ENCODE assay signal across 11 cellular contexts in genomic region chr9:136997355-136997754, GRCh38. TPM values are rescaled to one million over a fixed set of nuclear protein-coding genes. Genes with fewer than 3 reads are reported as not detected.
DNase-seq lines count a peak whose midpoint lies in the region; ATAC-seq and TF ChIP-seq lines count a peak whose summit lies in the region.
"Had no signal": no experiment of that assay in that cellular context is flagged by ENCODE, and none has a peak within 500 bp of the region (broad histone marks: within the 10 kb centered on the region; RNA-seq: fewer than 3 reads in every experiment).

No MANE protein-coding gene starts in this region.

- no peak for TF ChIP-seq POLR2A in spleen (IDR thresholded peaks at IDR 0.05)

- peak overlapping the region; percentile 26 to 89 (median 78) for H3K27ac ChIP-seq in spleen
- H3K27ac ChIP-seq: GM23248, SJSA1 had no signal

- H3K4me3 Mint-ChIP-seq in activated CD4-positive, alpha-beta T cell treated with anti-CD3 and anti-CD28 coated beads, Interleukin-2, amount 10 ng/mL, durations not matched to agents 24 days and 14 days: peak overlapping the region; percentile 47
- peak overlapping the region; percentile 83 for H3K4me3 Mint-ChIP-seq in central memory CD8-positive, alpha-beta T cell

- TF ChIP-seq CTCF in spleen (IDR thresholded peaks at IDR 0.05 in 8 of 11, conservative IDR thresholded peaks at IDR 0.05 in 3 of 11): no peak

- no peak for DNase-seq in activated CD4-positive, alpha-beta T cell treated with anti-CD3 and anti-CD28 coated beads, Interleukin-2, amount 10 ng/mL, durations not matched to agents 24 days and 14 days
- no peak for DNase-seq in activated CD4-positive, alpha-beta T cell treated with anti-CD3 and anti-CD28 coated beads for 48 hours
- no peak for DNase-seq in central memory CD8-positive, alpha-beta T cell (ENCODE audit: low spot score in 2 of 2)
- DNase-seq in spleen (no peak), NCI-H1048 (lab: John Stamatoyannopoulos, UW) (no peak)
- DNase-seq: GM23248, left ventricle myocardium inferior, NCI-H2227 treated with DMSO at 0.1 percent for 48 hours had no signal

- H3K27ac Mint-ChIP-seq in activated CD4-positive, alpha-beta T cell treated with anti-CD3 and anti-CD28 coated beads, Interleukin-2, amount 10 ng/mL, durations not matched to agents 24 days and 14 days: peak overlapping the region; percentile 52
- H3K27ac Mint-ChIP-seq in central memory CD8-positive, alpha-beta T cell (ENCODE audit: low read depth): peak overlapping the region; percentile 95

- 71 to 79% (median 76%) methylated on average over 8 to 10 of the region's 10 CpGs for WGBS in spleen, 5 donors

- H3K4me1 Mint-ChIP-seq in activated CD4-positive, alpha-beta T cell treated with anti-CD3 and anti-CD28 coated beads, Interleukin-2, amount 10 ng/mL, durations not matched to agents 24 days and 14 days: peaks cover 35% of the 10 kb centered on the region
- H3K4me1 Mint-ChIP-seq in central memory CD8-positive, alpha-beta T cell: peaks cover 44% of the 10 kb centered on the region

- H3K36me3 Mint-ChIP-seq in activated CD4-positive, alpha-beta T cell treated with anti-CD3 and anti-CD28 coated beads, Interleukin-2, amount 10 ng/mL, durations not matched to agents 24 days and 14 days (ENCODE audit: low read depth): peaks cover 17% of the 10 kb centered on the region
- H3K36me3 Mint-ChIP-seq in central memory CD8-positive, alpha-beta T cell (ENCODE audit: insufficient read depth): peaks cover 29% of the 10 kb centered on the region

- peaks cover 0 to 21% (median 4%) of the 10 kb centered on the region in 6 donors for H3K36me3 ChIP-seq in spleen
- H3K36me3 ChIP-seq: SJSA1 had no signal

- ATAC-seq in central memory CD8-positive, alpha-beta T cell (replicated peaks; ENCODE audit: extremely low read depth, poor library complexity, severe bottlenecking): no peak
- ATAC-seq in GM21515 (IDR thresholded peaks at IDR 0.05; ENCODE audit: unreplicated experiment): no peak

- peaks cover 56 to 100% (median 90%) of the 10 kb centered on the region in 6 donors for H3K4me1 ChIP-seq in spleen

- no peaks in the 10 kb centered on the region for H3K9me3 ChIP-seq in spleen
- H3K9me3 ChIP-seq: left ventricle myocardium inferior, SJSA1 had no signal

- peak overlapping the region in 3 of 8 donors; percentile 27 to 63 (median 30) for H3K4me3 ChIP-seq in spleen
- H3K4me3 ChIP-seq: SJSA1 had no signal

- peaks cover 0 to 30% (median 0%) of the 10 kb centered on the region in 7 donors for H3K27me3 ChIP-seq in spleen (replicated peaks in 1 of 7)
- H3K27me3 ChIP-seq: SJSA1 had no signal

- no peaks in the 10 kb centered on the region for H3K27me3 Mint-ChIP-seq in activated CD4-positive, alpha-beta T cell treated with anti-CD3 and anti-CD28 coated beads, Interleukin-2, amount 10 ng/mL, durations not matched to agents 24 days and 14 days
- H3K27me3 Mint-ChIP-seq in central memory CD8-positive, alpha-beta T cell: no peaks in the 10 kb centered on the region

- H3K9me3 Mint-ChIP-seq in activated CD4-positive, alpha-beta T cell treated with anti-CD3 and anti-CD28 coated beads, Interleukin-2, amount 10 ng/mL, durations not matched to agents 24 days and 14 days: no peaks in the 10 kb centered on the region
- H3K9me3 Mint-ChIP-seq in central memory CD8-positive, alpha-beta T cell: no peaks in the 10 kb centered on the region

- intact Hi-C loops in activated CD4-positive, alpha-beta T cell treated with anti-CD3 and anti-CD28 coated beads, Interleukin-2, amount 10 ng/mL, durations not matched to agents 24 days and 14 days (cut with micrococcal nuclease): no loop called here
- intact Hi-C loops in spleen (cut with DNase I; ENCODE audit: low total_unique reads): no loop called here

RNA-seq across cellular contexts. Expression of gene CLIC3, which starts 1.0 kb away (rescaled TPM):
- not detected in 2 replicates for total RNA-seq in activated CD4-positive, alpha-beta T cell treated with anti-CD3 and anti-CD28 coated beads, Interleukin-2, amount 10 ng/mL, durations not matched to agents 24 days and 14 days
- total RNA-seq in spleen: 10 to 100 TPM in 1 of 7 donors, 1 to 10 TPM in 6; 3.5 to 10.7 (median 5.5) TPM
- polyA plus RNA-seq in spleen: 1 to 10 TPM; 2.9 to 7.2 (median 5.3) TPM

RNA-seq across cellular contexts. Expression of gene PAXX, which starts 5.1 kb away (rescaled TPM):
- 87.8 and 90.2 TPM in 2 replicates for total RNA-seq in activated CD4-positive, alpha-beta T cell treated with anti-CD3 and anti-CD28 coated beads, Interleukin-2, amount 10 ng/mL, durations not matched to agents 24 days and 14 days
- total RNA-seq in spleen: 10 to 100 TPM; 51.3 to 72.9 (median 63.9) TPM
- polyA plus RNA-seq in spleen: 100 to 1,000 TPM; 168 to 264 (median 261) TPM

RNA-seq across cellular contexts. Expression of gene LCNL1, which starts 14.6 kb away (rescaled TPM):
- total RNA-seq in activated CD4-positive, alpha-beta T cell treated with anti-CD3 and anti-CD28 coated beads, Interleukin-2, amount 10 ng/mL, durations not matched to agents 24 days and 14 days: not detected in 2 replicates
- 1 to 10 TPM; 1.8 to 8.3 (median 3.3) TPM for total RNA-seq in spleen
- 1 to 10 TPM; 1.3 to 4.7 (median 2.3) TPM for polyA plus RNA-seq in spleen
- total RNA-seq: G401, GM23248, SJSA1 had no signal
- polyA plus RNA-seq: GM23248 had no signal

RNA-seq across cellular contexts. Expression of gene PTGDS, which starts 20.1 kb away (rescaled TPM):
- not detected in 2 replicates for total RNA-seq in activated CD4-positive, alpha-beta T cell treated with anti-CD3 and anti-CD28 coated beads, Interleukin-2, amount 10 ng/mL, durations not matched to agents 24 days and 14 days
- total RNA-seq in spleen: 100 to 1,000 TPM; 134 to 457 (median 378) TPM
- polyA plus RNA-seq in spleen: 1,000 to 10,000 TPM in 1 of 3 donors, 100 to 1,000 TPM in 2; 462 to 1,396 (median 703) TPM
- total RNA-seq: G401, GM23248, SJSA1 had no signal

RNA-seq across cellular contexts. Expression of gene ABCA2, which starts 30.7 kb away (rescaled TPM):
- total RNA-seq in activated CD4-positive, alpha-beta T cell treated with anti-CD3 and anti-CD28 coated beads, Interleukin-2, amount 10 ng/mL, durations not matched to agents 24 days and 14 days: 25.0 and 25.9 TPM in 2 replicates
- total RNA-seq in spleen: 10 to 100 TPM; 36.3 to 97.5 (median 59.0) TPM
- polyA plus RNA-seq in spleen: 10 to 100 TPM; 11.9 to 38.6 (median 19.6) TPM
